In the genomic region with DNA sequence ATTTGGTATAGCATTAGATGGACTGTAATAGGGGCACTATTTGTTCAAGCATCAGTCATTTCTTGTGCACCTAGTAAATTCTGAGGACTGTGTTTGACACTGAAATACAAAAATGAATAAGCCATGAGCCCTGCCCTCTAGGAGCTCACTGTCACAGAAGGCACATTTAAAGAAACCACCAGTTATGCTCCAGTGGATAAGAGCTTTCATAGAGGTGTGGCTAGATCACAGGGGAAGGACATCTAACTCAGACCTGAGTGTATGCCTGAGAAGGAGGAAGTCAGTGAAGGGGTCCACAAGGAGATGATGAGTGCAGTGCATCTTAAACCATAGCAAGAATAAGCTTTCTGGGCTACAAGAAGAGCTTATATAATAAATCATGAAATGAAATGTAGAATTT, we compare ENCODE assay signal across 16 cellular contexts. TPM values are rescaled to one million over a fixed set of nuclear protein-coding genes. Genes with fewer than 3 reads are reported as not detected.
DNase-seq lines count a peak whose midpoint lies in the region; ATAC-seq, FAIRE-seq and TF ChIP-seq lines count a peak whose summit lies in the region.
"Had no signal": no experiment of that assay in that cellular context is flagged by ENCODE, and none has a peak within 500 bp of the region (broad histone marks: within the 10 kb centered on the region; RNA-seq: fewer than 3 reads in every experiment).

No MANE protein-coding gene starts in this region.

- FAIRE-seq in GM12892 (lab: Jason Lieb, UNC) = no peak
- FAIRE-seq: A549 had no signal

- H3K27me3 ChIP-seq in GM06990 (replicated peaks; ENCODE audit: control insufficient read depth, insufficient read depth, low read length) = no peaks in the 10 kb centered on the region; the same call in 1 of the 2 replicates
- H3K27me3 ChIP-seq: Peyer's patch had no signal

- no peak for TF ChIP-seq CTCF in GM06990 (IDR thresholded peaks at IDR 0.05; ENCODE audit: insufficient read depth, low read length, poor library complexity, severe bottlenecking)

- no peak for TF ChIP-seq POLR2A in GM12892 (IDR thresholded peaks at IDR 0.05; ENCODE audit: low read depth, low read length)

- no peaks in the 10 kb centered on the region for H3K36me3 ChIP-seq in GM06990 (ENCODE audit: control insufficient read depth, insufficient read depth, low read length)
- H3K36me3 ChIP-seq: Peyer's patch, prostate gland had no signal

- no peak overlapping the region for H3K4me3 ChIP-seq in GM06990 (replicated peaks; ENCODE audit: low read depth, low read length)
- H3K4me3 ChIP-seq: A549, Peyer's patch, prostate gland had no signal

- peak; percentile 9 for DNase-seq in GM06990 (ENCODE audit: extremely low read depth, insufficient read length)
- no peak for DNase-seq in GM12892 (ENCODE audit: insufficient read length)
- DNase-seq in A172 (ENCODE audit: low spot score) = no peak
- DNase-seq in C1 segment of cervical spinal cord (lab: John Stamatoyannopoulos, UW) = no peak
- no peak for DNase-seq in inferior parietal cortex (ENCODE audit: extremely low spot score)
- DNase-seq: activated CD4-positive, alpha-beta T cell treated with anti-CD3 and anti-CD28 coated beads for 36 hours; activated T-cell treated with anti-CD3 and anti-CD28 coated beads, Interleukin-2, amount 50 U/mL, for 24 hours; MV-4-11; NCI-H226; Peyer's patch; trophoblast cell had no signal

- ATAC-seq in GM19025 (IDR thresholded peaks at IDR 0.05; ENCODE audit: low read depth, unreplicated experiment) (peak; percentile 55), GM21786 (IDR thresholded peaks at IDR 0.05; ENCODE audit: unreplicated experiment) (peak; percentile 53), HG03175 (IDR thresholded peaks at IDR 0.05; ENCODE audit: unreplicated experiment) (peak; percentile 77)
- ATAC-seq: A549; activated CD4-positive, alpha-beta T cell treated with anti-CD3 and anti-CD28 coated beads for 36 hours had no signal

RNA-seq across cellular contexts. Expression of gene BTC, which starts 40.1 kb away (rescaled TPM):
- not detected for polyA plus RNA-seq in GM12892 (2012; ENCODE audit: missing spikeins)
- 0.03 and 0.14 TPM in 2 replicates for total RNA-seq in A172 (2014; rRNA removed; shearing (Covaris generic))
- total RNA-seq: activated CD4-positive, alpha-beta T cell treated with anti-CD3 and anti-CD28 coated beads for 36 hours had no signal
